ENCODE assay signal across 1 cellular context in the genomic region with DNA sequence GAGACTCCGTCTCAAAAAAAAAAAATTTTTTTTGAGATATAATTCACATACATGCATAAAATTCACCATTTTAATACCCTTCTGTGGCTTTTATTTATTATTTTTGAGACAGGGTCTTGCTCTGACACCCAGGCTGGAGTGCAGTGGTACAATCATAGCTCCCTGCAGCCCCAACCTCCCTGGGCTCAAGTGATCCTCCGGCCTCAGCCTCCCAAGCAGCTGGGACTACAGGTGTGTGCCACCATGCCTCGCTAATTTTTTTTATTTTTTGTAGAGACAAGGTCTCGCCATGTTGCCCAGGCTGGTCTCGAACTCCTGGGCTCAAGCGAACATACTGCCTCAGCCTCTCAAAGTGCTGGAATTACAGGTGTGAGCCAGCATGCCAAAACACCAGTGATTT.
DNase-seq lines count a peak whose midpoint lies in the region.
"Not testable (repeated sequence)": the region's sequence is repeated elsewhere in the genome, so short reads cannot be mapped to it uniquely, and the experiment has no call there.

No MANE protein-coding gene starts in this region.

- DNase-seq in cardiac septum (ENCODE audit: low spot score) = peak; percentile 68

- intact Hi-C loops in cardiac septum (cut with DNase I) = not testable (repeated sequence)
